ENCODE assay signal across 8 cellular contexts in genomic region chr12:88393017-88393767, GRCh38.
DNase-seq lines count a peak whose midpoint lies in the region; ATAC-seq, FAIRE-seq and TF ChIP-seq lines count a peak whose summit lies in the region.

No MANE protein-coding gene starts in this region.

- POLR2A ChIA-PET in A549 (lab: Yijun Ruan, JAX) = no interaction called here
- POLR2A ChIA-PET in CD4-positive, alpha-beta memory T cell (lab: Charles Lee; ENCODE audit: partially characterized antibody) = no interaction called here

- H3K36me3 ChIP-seq in CD4-positive, alpha-beta memory T cell (ENCODE audit: insufficient read depth, low read length) = no peaks in the 10 kb centered on the region

- TF ChIP-seq EP300 in A549 (IDR thresholded peaks at IDR 0.05) = no peak

- FAIRE-seq in A549 (lab: Jason Lieb, UNC) = no peak

- ATAC-seq in A549 = peak in 1 of 2 experiments; percentile 78; a peak in 3 of 6 replicates
- ATAC-seq in GM18511 (IDR thresholded peaks at IDR 0.05; ENCODE audit: unreplicated experiment) = peak; percentile 39
- no peak for ATAC-seq in HG03469 (IDR thresholded peaks at IDR 0.05; ENCODE audit: unreplicated experiment)
- no peak for ATAC-seq in GM21737 (IDR thresholded peaks at IDR 0.05; ENCODE audit: unreplicated experiment)

- H3K27me3 ChIP-seq in CD4-positive, alpha-beta memory T cell (ENCODE audit: insufficient read depth, low read length) = no peaks in the 10 kb centered on the region

- H3K9me3 ChIP-seq in A549 = peaks cover 4% of the 10 kb centered on the region; the same call in 1 of the 3 replicates
- no peaks in the 10 kb centered on the region for H3K9me3 ChIP-seq in CD4-positive, alpha-beta memory T cell (ENCODE audit: control insufficient read depth in 1 of 2, low read length in 2 of 2)

- peak in 1 of 2 experiments; percentile 50; a peak in 2 of 5 replicates for TF ChIP-seq RAD21 in A549 (conservative IDR thresholded peaks at IDR 0.05 in 1 of 2, IDR thresholded peaks at IDR 0.05 in 1 of 2)

- no peak for TF ChIP-seq POLR2A in A549 (IDR thresholded peaks at IDR 0.05; ENCODE audit: low read length)

- no peak overlapping the region for H3K27ac Mint-ChIP-seq in CD4-positive, alpha-beta memory T cell

- TF ChIP-seq CTCF in A549 (IDR thresholded peaks at IDR 0.05) (peak; percentile 23; the same call in 2 of the 3 replicates), epithelial cell of proximal tubule (conservative IDR thresholded peaks at IDR 0.05; ENCODE audit: low read depth, low read length) (peak; percentile 64)

- WGBS in A549 (ENCODE audit: missing lambda C conversion rate) = 61% methylated on average over 2 of the region's 2 CpGs

- DNase-seq in A549 (ENCODE audit: low read depth in 1 of 2, low spot score in 1 of 2) = peak in 1 of 2 experiments; percentile 53
- DNase-seq in MV-4-11 (lab: John Stamatoyannopoulos, UW) = peak; percentile 59
- DNase-seq in epithelial cell of proximal tubule (ENCODE audit: low read depth) = no peak
- no peak for DNase-seq in CD4-positive, alpha-beta memory T cell
- no peak for DNase-seq in activated CD8-positive, alpha-beta memory T cell treated with anti-CD3 and anti-CD28 coated beads, Interleukin-2, amount 50 U/mL, for 48 hours

- peaks cover 0 to 1% of the 10 kb centered on the region in 2 donors for H3K27me3 Mint-ChIP-seq in CD4-positive, alpha-beta memory T cell

- H3K4me3 ChIP-seq in A549 = no peak overlapping the region
- H3K4me3 ChIP-seq in epithelial cell of proximal tubule (ENCODE audit: low read depth, low read length) = no peak overlapping the region
- H3K4me3 ChIP-seq in CD4-positive, alpha-beta memory T cell (ENCODE audit: low read length in 2 of 2) = no peak overlapping the region

- H3K4me1 Mint-ChIP-seq in CD4-positive, alpha-beta memory T cell = no peaks in the 10 kb centered on the region

- no peak overlapping the region for H3K4me2 ChIP-seq in A549

- no peak overlapping the region for H3K4me3 Mint-ChIP-seq in CD4-positive, alpha-beta memory T cell

- intact Hi-C loops in CD4-positive, alpha-beta memory T cell (cut with micrococcal nuclease) = no loop called here

- no peaks in the 10 kb centered on the region for H3K36me3 Mint-ChIP-seq in CD4-positive, alpha-beta memory T cell

- peaks cover 0 to 17% (median 5%) of the 10 kb centered on the region in 8 donors for H3K9me3 Mint-ChIP-seq in CD4-positive, alpha-beta memory T cell

- no peak overlapping the region for H3K27ac ChIP-seq in A549
- no peak overlapping the region for H3K27ac ChIP-seq in CD4-positive, alpha-beta memory T cell (ENCODE audit: low read depth, low read length)

- peaks cover 12% of the 10 kb centered on the region; the same call in 1 of the 3 replicates for H3K4me1 ChIP-seq in A549
- no peaks in the 10 kb centered on the region for H3K4me1 ChIP-seq in CD4-positive, alpha-beta memory T cell (ENCODE audit: insufficient read depth, low read length)

- CTCF ChIA-PET in A549 (lab: Yijun Ruan, JAX) = interaction anchor here (0.6 to 2.5 kb wide), 5 partner anchors 15 to 251 kb away, joined by 3 to 9 read pairs (median 5); partner anchors contain the start of gene CEP290
- CTCF ChIA-PET in CD4-positive, alpha-beta memory T cell (lab: Charles Lee; ENCODE audit: partially characterized antibody) = no interaction called here

TF ChIP-seq in A549, 52 proteins besides CTCF, POLR2A, EP300 and RAD21:
- TF ChIP-seq PHF8 (IDR thresholded peaks at IDR 0.05; ENCODE audit: borderline replicate concordance, low read depth) = no peak
- TF ChIP-seq ZC3H11A (IDR thresholded peaks at IDR 0.05) = no peak
- TF ChIP-seq MAZ (IDR thresholded peaks at IDR 0.05; ENCODE audit: borderline replicate concordance, low read depth, low read length) = no peak
- TF ChIP-seq KDM1A (IDR thresholded peaks at IDR 0.05; ENCODE audit: low read depth) = no peak
- TF ChIP-seq RCOR1 (IDR thresholded peaks at IDR 0.05; ENCODE audit: low read depth, low read length) = no peak
- TF ChIP-seq RNF2 (IDR thresholded peaks at IDR 0.05; ENCODE audit: borderline replicate concordance, low read depth) = no peak
- TF ChIP-seq CHD2 (IDR thresholded peaks at IDR 0.05; ENCODE audit: low read length, partially characterized antibody) = no peak
- no peak for TF ChIP-seq USF2 (IDR thresholded peaks at IDR 0.05)
- no peak for TF ChIP-seq TFCP2L1 (CRISPR knock-in tag; IDR thresholded peaks at IDR 0.05)
- no peak for TF ChIP-seq ZNF302 (CRISPR knock-in tag; IDR thresholded peaks at IDR 0.05)
- no peak for TF ChIP-seq MYC (IDR thresholded peaks at IDR 0.05; ENCODE audit: borderline replicate concordance, low read length)
- no peak for TF ChIP-seq HEYL (CRISPR knock-in tag; IDR thresholded peaks at IDR 0.05)
- TF ChIP-seq HOXB5 (CRISPR knock-in tag; IDR thresholded peaks at IDR 0.05) = no peak
- no peak for TF ChIP-seq NPAS2 (CRISPR knock-in tag; IDR thresholded peaks at IDR 0.05; ENCODE audit: borderline replicate concordance)
- TF ChIP-seq POLR2AphosphoS2 (conservative IDR thresholded peaks at IDR 0.05; ENCODE audit: low read length) = no peak
- no peak for TF ChIP-seq ESRRA (IDR thresholded peaks at IDR 0.05; ENCODE audit: borderline replicate concordance, low read length)
- no peak for TF ChIP-seq NR3C1 (IDR thresholded peaks at IDR 0.05)
- TF ChIP-seq, protein P1, sequence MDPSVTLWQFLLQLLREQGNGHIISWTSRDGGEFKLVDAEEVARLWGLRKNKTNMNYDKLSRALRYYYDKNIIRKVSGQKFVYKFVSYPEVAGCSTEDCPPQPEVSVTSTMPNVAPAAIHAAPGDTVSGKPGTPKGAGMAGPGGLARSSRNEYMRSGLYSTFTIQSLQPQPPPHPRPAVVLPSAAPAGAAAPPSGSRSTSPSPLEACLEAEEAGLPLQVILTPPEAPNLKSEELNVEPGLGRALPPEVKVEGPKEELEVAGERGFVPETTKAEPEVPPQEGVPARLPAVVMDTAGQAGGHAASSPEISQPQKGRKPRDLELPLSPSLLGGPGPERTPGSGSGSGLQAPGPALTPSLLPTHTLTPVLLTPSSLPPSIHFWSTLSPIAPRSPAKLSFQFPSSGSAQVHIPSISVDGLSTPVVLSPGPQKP (IDR thresholded peaks at IDR 0.05; ENCODE audit: low read depth, low read length) = no peak
- no peak for TF ChIP-seq HOXA7 (CRISPR knock-in tag; IDR thresholded peaks at IDR 0.05)
